Comparison of ENCODE assay signal across 8 cellular contexts in genomic region chr1:244862354-244862698, GRCh38. TPM values are rescaled to one million over a fixed set of nuclear protein-coding genes. Genes with fewer than 3 reads are reported as not detected.
DNase-seq lines count a peak whose midpoint lies in the region; ATAC-seq lines count a peak whose summit lies in the region.

No MANE protein-coding gene starts in this region.

- H3K27me3 Mint-ChIP-seq in naive thymus-derived CD8-positive, alpha-beta T cell, result peaks cover 0 to 2% (median 0%) of the 10 kb centered on the region in 5 donors

- H3K4me3 Mint-ChIP-seq in naive thymus-derived CD8-positive, alpha-beta T cell, result peak overlapping the region; percentile 90 to 99 (median 94)

- H3K36me3 Mint-ChIP-seq in naive thymus-derived CD8-positive, alpha-beta T cell, result peaks cover 14 to 52% (median 33%) of the 10 kb centered on the region in 3 donors

- peaks cover 0 to 3% (median 0%) of the 10 kb centered on the region in 9 donors for H3K9me3 Mint-ChIP-seq in naive thymus-derived CD8-positive, alpha-beta T cell

- peak overlapping the region; percentile 94 for H3K27ac ChIP-seq in cingulate gyrus (ENCODE audit: low read depth, low read length)

- H3K4me1 Mint-ChIP-seq in naive thymus-derived CD8-positive, alpha-beta T cell, result peaks cover 23 to 77% (median 58%) of the 10 kb centered on the region in 4 donors

- peak; percentile 7 for DNase-seq in Daoy (ENCODE audit: low read depth)
- peak; percentile 34 for DNase-seq in NCI-H146 treated with DMSO at 0.1 percent for 48 hours (lab: John Stamatoyannopoulos, UW; ENCODE audit: unreplicated experiment)
- DNase-seq in naive thymus-derived CD8-positive, alpha-beta T cell, result no peak
- DNase-seq in H4 (ENCODE audit: low spot score), result no peak
- no peak for DNase-seq in NCI-H1092 (lab: John Stamatoyannopoulos, UW)

- peak overlapping the region; percentile 92 to 100 (median 97) for H3K27ac Mint-ChIP-seq in naive thymus-derived CD8-positive, alpha-beta T cell

- POLR2A ChIA-PET in naive thymus-derived CD8-positive, alpha-beta T cell (lab: Charles Lee), result interaction anchor here (0.7 to 25.8 kb wide), 12 partner anchors 18 to 1607 kb away, joined by 3 to 1109 read pairs (median 16); partner anchors contain the start of genes ADSS2, CATSPERE, COX20 and DESI2

- ATAC-seq in naive thymus-derived CD8-positive, alpha-beta T cell, result peak in 1 of 2 donors; percentile 11
- no peak for ATAC-seq in GM21786 (IDR thresholded peaks at IDR 0.05; ENCODE audit: unreplicated experiment)
- no peak for ATAC-seq in HG03520 (IDR thresholded peaks at IDR 0.05; ENCODE audit: unreplicated experiment)

RNA-seq across cellular contexts. Expression of gene HNRNPU, which starts 2.0 kb away (rescaled TPM):
- total RNA-seq in Daoy (2014; rRNA removed; shearing (Covaris generic)), result 691 and 753 TPM in 2 replicates
- 100 to 1,000 TPM; 395 to 403 TPM for total RNA-seq in naive thymus-derived CD8-positive, alpha-beta T cell
- polyA plus RNA-seq in naive thymus-derived CD8-positive, alpha-beta T cell, result 100 to 1,000 TPM; 179 to 392 (median 281) TPM
- 255 and 288 TPM in 2 replicates for total RNA-seq in H4 (2014; rRNA removed; shearing (Covaris generic))

RNA-seq across cellular contexts. Expression of gene COX20, which starts 26.9 kb away (rescaled TPM):
- 53.8 and 94.6 TPM in 2 replicates for total RNA-seq in Daoy (2014; rRNA removed; shearing (Covaris generic))
- 10 to 100 TPM; 35.8 to 36.8 TPM for total RNA-seq in naive thymus-derived CD8-positive, alpha-beta T cell
- 10 to 100 TPM; 31.4 to 52.6 (median 49.3) TPM for polyA plus RNA-seq in naive thymus-derived CD8-positive, alpha-beta T cell
- total RNA-seq in H4 (2014; rRNA removed; shearing (Covaris generic)), result 58.4 and 71.7 TPM in 2 replicates

Comparison
In these comparisons a context has a peak if more than half of its experiments do, and no peak if none do; other contexts are left out.
1. DNase-seq: peak in Daoy (single experiment) and NCI-H146 treated with DMSO at 0.1 percent for 48 hours (single experiment); none in naive thymus-derived CD8-positive, alpha-beta T cell (0 of 10), H4 (single experiment) and NCI-H1092 (single experiment).